ENCODE assay signal across 8 cellular contexts in the genomic region with DNA sequence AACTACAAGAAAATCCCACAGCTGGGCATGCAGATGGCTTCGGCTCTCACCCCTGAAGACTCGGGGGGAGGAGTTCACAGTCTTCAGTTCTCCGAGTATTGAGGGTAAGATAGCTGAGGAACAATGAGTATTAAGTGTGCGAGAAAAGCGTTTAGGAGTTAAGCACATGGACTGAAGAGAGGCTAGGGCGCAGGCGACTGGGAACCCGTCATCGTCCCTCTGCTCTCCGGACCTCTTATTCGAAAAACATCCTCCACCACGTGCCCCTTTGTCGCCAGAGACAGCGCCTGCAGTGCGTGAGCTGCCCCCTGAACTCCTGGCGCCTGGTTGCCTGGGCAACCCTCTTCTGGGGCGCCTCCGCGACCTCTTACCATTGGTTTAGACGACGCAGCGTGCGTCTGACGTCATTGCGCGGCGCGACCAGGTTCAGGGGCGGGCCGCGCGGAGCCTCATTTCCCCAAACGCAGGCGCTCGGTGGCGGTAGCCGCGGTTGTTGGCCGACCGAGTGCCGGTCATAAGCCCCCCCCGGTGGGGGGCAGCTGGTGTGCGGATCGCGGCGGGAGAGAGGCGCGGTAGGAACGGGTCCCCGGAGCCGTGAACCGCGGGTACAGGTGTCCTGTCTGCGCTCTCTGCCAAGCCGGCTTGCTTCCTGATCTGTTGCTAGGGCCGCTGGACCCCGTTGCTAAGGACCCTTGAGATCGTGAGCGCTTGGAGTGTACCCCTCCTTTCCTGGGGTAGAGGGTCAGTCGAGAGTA. TPM values are rescaled to one million over a fixed set of nuclear protein-coding genes. Genes with fewer than 3 reads are reported as not detected.
DNase-seq lines count a peak whose midpoint lies in the region; ATAC-seq and TF ChIP-seq lines count a peak whose summit lies in the region.

A gene (plus strand): TSS at position 452 of the 755 bp plus-strand sequence. CDS start 4,024 bp downstream, outside the sequence.

- no peak for TF ChIP-seq CTCF in OCI-LY3 (IDR thresholded peaks at IDR 0.05; ENCODE audit: low read depth, low read length)
- TF ChIP-seq CTCF in endothelial cell (IDR thresholded peaks at IDR 0.05; ENCODE audit: unreplicated experiment): no peak
- no peak for TF ChIP-seq CTCF in mesothelial cell of epicardium (IDR thresholded peaks at IDR 0.05; ENCODE audit: unreplicated experiment)

- peaks cover 30% of the 10 kb centered on the region for H3K79me2 ChIP-seq in OCI-LY3 (ENCODE audit: low read length)

- H3K27ac Mint-ChIP-seq in endothelial cell (ENCODE audit: unreplicated experiment): peak within 1 kb of the TSS; percentile 93
- peak within 1 kb of the TSS; percentile 96 for H3K27ac Mint-ChIP-seq in mesothelial cell of epicardium

- H3K27me3 Mint-ChIP-seq in endothelial cell (ENCODE audit: unreplicated experiment) (peaks cover 1% of the 10 kb centered on the region), mesothelial cell of epicardium (ENCODE audit: low read depth) (peaks cover 10% of the 10 kb centered on the region)

- peak within 1 kb of the TSS; percentile 100 for H3K4me3 ChIP-seq in OCI-LY3 (ENCODE audit: low read length)

- H3K4me1 Mint-ChIP-seq in endothelial cell (ENCODE audit: unreplicated experiment) (peaks cover 6% of the 10 kb centered on the region), mesothelial cell of epicardium (peaks cover 28% of the 10 kb centered on the region)

- peak within 1 kb of the TSS; percentile 39 for H3K27ac ChIP-seq in OCI-LY3 (ENCODE audit: low read length)

- H2AFZ ChIP-seq in OCI-LY3 (ENCODE audit: low read depth, low read length): peak within 1 kb of the TSS; percentile 99

- H3K9me3 Mint-ChIP-seq in endothelial cell (ENCODE audit: unreplicated experiment) (no peaks in the 10 kb centered on the region), mesothelial cell of epicardium (no peaks in the 10 kb centered on the region)

- H3K9ac ChIP-seq in OCI-LY3 (ENCODE audit: low read length): peak within 1 kb of the TSS; percentile 85

- peak; percentile 100 for ATAC-seq in GM21515 (IDR thresholded peaks at IDR 0.05; ENCODE audit: unreplicated experiment)

- no peaks in the 10 kb centered on the region for H4K20me1 ChIP-seq in OCI-LY3 (ENCODE audit: insufficient read depth, low read length)

- no peaks in the 10 kb centered on the region for H3K27me3 ChIP-seq in OCI-LY3 (ENCODE audit: low read depth, low read length)

- peaks cover 7% of the 10 kb centered on the region for H3K36me3 ChIP-seq in OCI-LY3 (replicated peaks; ENCODE audit: low read depth, low read length)

- H3K4me3 Mint-ChIP-seq in endothelial cell (ENCODE audit: unreplicated experiment): peak within 1 kb of the TSS; percentile 96
- H3K4me3 Mint-ChIP-seq in mesothelial cell of epicardium: peak within 1 kb of the TSS; percentile 92

- peaks cover 19% of the 10 kb centered on the region for H3K4me1 ChIP-seq in OCI-LY3 (ENCODE audit: low read length)

- DNase-seq in D341Med (ENCODE audit: low spot score): peak; percentile 98
- peak; percentile 88 for DNase-seq in HuH-7 (ENCODE audit: low spot score)
- peak; percentile 96 for DNase-seq in activated CD8-positive, alpha-beta memory T cell treated with anti-CD3 and anti-CD28 coated beads, Interleukin-2, amount 50 U/mL, for 48 hours
- DNase-seq in endothelial cell (ENCODE audit: low spot score): peak; percentile 91
- DNase-seq in mesothelial cell of epicardium (ENCODE audit: low spot score in 2 of 2, unreplicated experiment in 2 of 2): peak; percentile 76 to 88
- DNase-seq in stimulated activated CD8-positive, alpha-beta memory T cell treated with anti-CD3 and anti-CD28 coated beads, Interleukin-15, amount 100 ng/mL, for 48 hours (ENCODE audit: low read depth in 2 of 2): peak; percentile 89 to 90

- H3K36me3 Mint-ChIP-seq in endothelial cell (ENCODE audit: low read depth, unreplicated experiment) (no peaks in the 10 kb centered on the region), mesothelial cell of epicardium (peaks cover 4% of the 10 kb centered on the region)

- H3K4me2 ChIP-seq in OCI-LY3 (ENCODE audit: low read length): peak within 1 kb of the TSS; percentile 96

- no peaks in the 10 kb centered on the region for H3K9me3 ChIP-seq in OCI-LY3 (ENCODE audit: insufficient read depth, low read length)

RNA-seq across cellular contexts. Expression of the gene that starts here (rescaled TPM):
- 9.2 TPM for total RNA-seq in endothelial cell (ENCODE audit: unreplicated experiment)
- total RNA-seq in mesothelial cell of epicardium: 25.7 to 30.8 TPM (median 30.5 TPM) in 3 replicates

Comparison
In these comparisons a context has a peak if more than half of its experiments do, and no peak if none do; other contexts are left out.
1. Peak in every context shown above with its lines: DNase-seq, ATAC-seq, H3K4me3 ChIP-seq and H3K27ac ChIP-seq.